13 cellular contexts compared by ENCODE assay signal in genomic region chr7:77887567-77887966, GRCh38.
DNase-seq lines count a peak whose midpoint lies in the region; ATAC-seq and TF ChIP-seq lines count a peak whose summit lies in the region.
"Had no signal": no experiment of that assay in that cellular context is flagged by ENCODE, and none has a peak within 500 bp of the region (broad histone marks: within the 10 kb centered on the region; RNA-seq: fewer than 3 reads in every experiment).

No MANE protein-coding gene starts in this region.

- in situ Hi-C loops in Caki2 (cut with HindIII; ENCODE audit: low pct_unique_long_range_greater_than_20kb, low sequenced_read_pairs) = no loop called here

- no peak for TF ChIP-seq CTCF in chondrocyte (IDR thresholded peaks at IDR 0.05)

- H3K27me3 Mint-ChIP-seq in chondrocyte (ENCODE audit: low read depth) = no peaks in the 10 kb centered on the region
- H3K27me3 Mint-ChIP-seq: activated B cell treated with CpG ODN at 0.5 μM for 24 hours had no signal

- no peak for ATAC-seq in esophagus mucosa

- H3K4me1 Mint-ChIP-seq in chondrocyte (ENCODE audit: low read depth) = peaks cover 16% of the 10 kb centered on the region

- peak; percentile 40 for DNase-seq in Caki2 (ENCODE audit: low read depth)
- peak; percentile 44 for DNase-seq in HS-5 (ENCODE audit: low read depth)
- DNase-seq in chondrocyte (ENCODE audit: low spot score) = no peak
- peak; percentile 59 for DNase-seq in myocyte (ENCODE audit: low read depth)
- DNase-seq in pons (ENCODE audit: low spot score) = no peak
- DNase-seq in AML-193 (lab: John Stamatoyannopoulos, UW) = no peak
- DNase-seq in D341Med (ENCODE audit: low spot score) = no peak
- DNase-seq: activated B cell treated with CpG ODN at 0.5 μM for 24 hours, KG1, ovary, testis had no signal

- peaks cover 3% of the 10 kb centered on the region for H3K36me3 Mint-ChIP-seq in chondrocyte (ENCODE audit: low read depth)

- H3K9me3 Mint-ChIP-seq in chondrocyte (ENCODE audit: low read depth) = no peaks in the 10 kb centered on the region
- H3K9me3 Mint-ChIP-seq: activated B cell treated with CpG ODN at 0.5 μM for 24 hours; activated T-helper 2 cell treated with anti-CD3 and anti-CD28 coated beads, Interferon-gamma antibody, Interleukin-2, Interleukin-4, amounts not matched to agents 10 μg/mL and 5 μg/mL and 100 μg/mL, durations not matched to agents 14 hours and 24 hours and 36 hours had no signal

- peak overlapping the region; percentile 19 for H3K27ac Mint-ChIP-seq in chondrocyte (ENCODE audit: unreplicated experiment)
- H3K27ac Mint-ChIP-seq: activated B cell treated with CpG ODN at 0.5 μM for 24 hours; activated T-helper 2 cell treated with anti-CD3 and anti-CD28 coated beads, Interferon-gamma antibody, Interleukin-2, Interleukin-4, amounts not matched to agents 10 μg/mL and 5 μg/mL and 100 μg/mL, durations not matched to agents 14 hours and 24 hours and 36 hours had no signal

- no peak overlapping the region for H3K4me3 Mint-ChIP-seq in chondrocyte (ENCODE audit: unreplicated experiment)
- H3K4me3 Mint-ChIP-seq: activated B cell treated with CpG ODN at 0.5 μM for 24 hours had no signal

Comparison
In these comparisons a context has a peak if more than half of its experiments do, and no peak if none do; other contexts are left out.
1. DNase-seq: peak in Caki2 (single experiment), HS-5 (single experiment) and myocyte (single experiment); none in chondrocyte (single experiment), pons (single experiment), AML-193 (0 of 2) and D341Med (single experiment).